ENCODE assay signal across 8 cellular contexts in genomic region chr10:103395754-103396066, GRCh38. TPM values are rescaled to one million over a fixed set of nuclear protein-coding genes. Genes with fewer than 3 reads are reported as not detected.
DNase-seq lines count a peak whose midpoint lies in the region; ATAC-seq and TF ChIP-seq lines count a peak whose summit lies in the region.

No MANE protein-coding gene starts in this region.

- H3K4me3 Mint-ChIP-seq in activated CD8-positive, alpha-beta T cell treated with anti-CD3 and anti-CD28 coated beads for 36 hours = peak overlapping the region; percentile 88

- peak overlapping the region; percentile 95 for H3K4me2 ChIP-seq in GM23248 (ENCODE audit: unreplicated experiment)
- peak overlapping the region; percentile 99 for H3K4me2 ChIP-seq in skeletal muscle satellite cell (ENCODE audit: low read length)

- H3K9ac ChIP-seq in GM23248 (peak overlapping the region; percentile 97), skeletal muscle satellite cell (ENCODE audit: low read depth, low read length) (peak overlapping the region; percentile 98)

- DNase-seq in ACHN (peak; percentile 24), GM23248 (peak; percentile 67), hepatic stellate cell (ENCODE audit: low spot score) (peak; percentile 33), iPS-NIHi7 (ENCODE audit: extremely low spot score) (no peak)
- DNase-seq in activated CD8-positive, alpha-beta T cell treated with anti-CD3 and anti-CD28 coated beads for 36 hours = no peak

- POLR2A ChIA-PET in activated CD8-positive, alpha-beta T cell treated with anti-CD3 and anti-CD28 coated beads for 36 hours (lab: Charles Lee) = interaction anchor here (0.7 to 2.2 kb wide), 14 partner anchors 12 to 192 kb away, joined by 3 to 8 read pairs (median 4); partner anchors contain the start of genes PCGF6 and TAF5

- H3K27me3 Mint-ChIP-seq in activated CD8-positive, alpha-beta T cell treated with anti-CD3 and anti-CD28 coated beads for 36 hours = no peaks in the 10 kb centered on the region

- H3K4me1 ChIP-seq in GM23248 (ENCODE audit: insufficient read depth) = peaks cover 33% of the 10 kb centered on the region
- peaks cover 21% of the 10 kb centered on the region for H3K4me1 ChIP-seq in skeletal muscle satellite cell (ENCODE audit: control insufficient read depth, insufficient read depth, low read length)

- H3K27me3 ChIP-seq in GM23248 (replicated peaks; ENCODE audit: insufficient read depth) (no peaks in the 10 kb centered on the region), skeletal muscle satellite cell (ENCODE audit: control insufficient read depth, insufficient read depth, low read length) (no peaks in the 10 kb centered on the region)

- no peak for TF ChIP-seq CTCF in activated CD8-positive, alpha-beta T cell treated with anti-CD3 and anti-CD28 coated beads for 36 hours (IDR thresholded peaks at IDR 0.05)

- ATAC-seq in activated CD8-positive, alpha-beta T cell treated with anti-CD3 and anti-CD28 coated beads for 36 hours = no peak
- ATAC-seq in GM19035 (IDR thresholded peaks at IDR 0.05; ENCODE audit: unreplicated experiment) = no peak
- ATAC-seq in HG02798 (IDR thresholded peaks at IDR 0.05; ENCODE audit: poor library complexity, unreplicated experiment) = no peak

- intact Hi-C loops in activated CD8-positive, alpha-beta T cell treated with anti-CD3 and anti-CD28 coated beads for 36 hours (cut with micrococcal nuclease) = no loop called here

- peaks cover 57% of the 10 kb centered on the region for H3K4me1 Mint-ChIP-seq in activated CD8-positive, alpha-beta T cell treated with anti-CD3 and anti-CD28 coated beads for 36 hours (ENCODE audit: low read depth)

- H3K27ac ChIP-seq in GM23248 = peak overlapping the region; percentile 80

- H3K9me3 ChIP-seq in GM23248 (ENCODE audit: low read depth) = no peaks in the 10 kb centered on the region
- no peaks in the 10 kb centered on the region for H3K9me3 ChIP-seq in skeletal muscle satellite cell (replicated peaks; ENCODE audit: low read length)

- in situ Hi-C loops in ACHN (cut with HindIII; ENCODE audit: low pct_ligation_motif_present, low pct_unique_long_range_greater_than_20kb, low sequenced_read_pairs) (no loop called here), GM23248 (cut with MboI) (no loop called here)

- 4 to 5% methylated on average over 11 of the region's 11 CpGs for WGBS in GM23248 (ENCODE audit: low coverage in 1 of 2, low lambda C conversion rate in 2 of 2, missing lambda C conversion rate in 2 of 2), 2 experiments

- no peaks in the 10 kb centered on the region for H3K9me3 Mint-ChIP-seq in activated CD8-positive, alpha-beta T cell treated with anti-CD3 and anti-CD28 coated beads for 36 hours

- H3F3A ChIP-seq in GM23248 (ENCODE audit: insufficient read depth) = 0 out of 2 replicates have a peak, but pooled peaks cover 4% of the 10 kb centered on the region

- peaks cover 98% of the 10 kb centered on the region for H3K79me2 ChIP-seq in GM23248 (ENCODE audit: insufficient read depth)

- CTCF ChIA-PET in activated CD8-positive, alpha-beta T cell treated with anti-CD3 and anti-CD28 coated beads for 36 hours (lab: Charles Lee) = interaction anchor here (0.9 to 1.5 kb wide), 4 partner anchors 15 to 83 kb away, joined by 3 to 4 read pairs (median 3); partner anchors contain the start of gene CALHM3

- H3K27ac Mint-ChIP-seq in activated CD8-positive, alpha-beta T cell treated with anti-CD3 and anti-CD28 coated beads for 36 hours = peak overlapping the region; percentile 97

- H3K36me3 Mint-ChIP-seq in activated CD8-positive, alpha-beta T cell treated with anti-CD3 and anti-CD28 coated beads for 36 hours (ENCODE audit: low read depth) = peaks cover 66% of the 10 kb centered on the region

- H3K9me2 ChIP-seq in GM23248 (ENCODE audit: insufficient read depth) = no peaks in the 10 kb centered on the region

- no peaks in the 10 kb centered on the region; the same call in 1 of the 2 replicates for H4K20me1 ChIP-seq in GM23248 (ENCODE audit: insufficient read depth)

- H3K4me3 ChIP-seq in GM23248 (peak overlapping the region; percentile 96), skeletal muscle satellite cell (ENCODE audit: low read length) (peak overlapping the region; percentile 98)

- H2AFZ ChIP-seq in GM23248 = peak overlapping the region; percentile 84

- H3K36me3 ChIP-seq in GM23248 (ENCODE audit: low read depth) = peaks cover 24% of the 10 kb centered on the region
- peaks cover 50% of the 10 kb centered on the region for H3K36me3 ChIP-seq in skeletal muscle satellite cell (ENCODE audit: insufficient read depth, low read length)

RNA-seq across cellular contexts. Expression of gene ATP5MK, which starts 0.6 kb away (rescaled TPM):
- total RNA-seq in GM23248 (2014; rRNA removed; shearing (Covaris generic)) = 197 and 259 TPM in 2 replicates
- 566 and 592 TPM in 2 replicates for polyA plus RNA-seq in GM23248 (2016; fragmentation: Nextera tagmentation; extraction: Ambion mirVana)
- total RNA-seq in activated CD8-positive, alpha-beta T cell treated with anti-CD3 and anti-CD28 coated beads for 36 hours = 100 to 1,000 TPM; 404 to 425 TPM
- total RNA-seq in skeletal muscle satellite cell (2012; rRNA removed) = 361 and 366 TPM in 2 replicates

RNA-seq across cellular contexts. Expression of gene PDCD11, which starts 0.7 kb away (rescaled TPM):
- 25.2 and 26.6 TPM in 2 replicates for total RNA-seq in GM23248 (2014; rRNA removed; shearing (Covaris generic))
- 16.0 and 17.5 TPM in 2 replicates for polyA plus RNA-seq in GM23248 (2016; fragmentation: Nextera tagmentation; extraction: Ambion mirVana)
- total RNA-seq in activated CD8-positive, alpha-beta T cell treated with anti-CD3 and anti-CD28 coated beads for 36 hours = 10 to 100 TPM; 63.7 to 68.8 TPM
- total RNA-seq in skeletal muscle satellite cell (2012; rRNA removed) = 55.3 and 65.4 TPM in 2 replicates

RNA-seq across cellular contexts. Expression of gene TAF5, which starts 27.9 kb away (rescaled TPM):
- total RNA-seq in GM23248 (2014; rRNA removed; shearing (Covaris generic)) = 4.0 and 4.7 TPM in 2 replicates
- 1.7 TPM in 2 replicates for polyA plus RNA-seq in GM23248 (2016; fragmentation: Nextera tagmentation; extraction: Ambion mirVana)
- total RNA-seq in activated CD8-positive, alpha-beta T cell treated with anti-CD3 and anti-CD28 coated beads for 36 hours = 10 to 100 TPM; 11.1 to 13.0 TPM
- total RNA-seq in skeletal muscle satellite cell (2012; rRNA removed) = 4.4 and 4.6 TPM in 2 replicates

RNA-seq across cellular contexts. Expression of gene PCGF6, which starts 44.8 kb away (rescaled TPM):
- 9.7 and 23.3 TPM in 2 replicates for total RNA-seq in GM23248 (2014; rRNA removed; shearing (Covaris generic))
- polyA plus RNA-seq in GM23248 (2016; fragmentation: Nextera tagmentation; extraction: Ambion mirVana) = 12.6 and 14.4 TPM in 2 replicates
- 10 to 100 TPM; 13.3 to 14.5 TPM for total RNA-seq in activated CD8-positive, alpha-beta T cell treated with anti-CD3 and anti-CD28 coated beads for 36 hours
- total RNA-seq in skeletal muscle satellite cell (2012; rRNA removed) = 12.2 and 12.4 TPM in 2 replicates

RNA-seq across cellular contexts. Expression of gene CALHM2, which starts 56.5 kb away (rescaled TPM):
- 62.6 and 74.3 TPM in 2 replicates for total RNA-seq in GM23248 (2014; rRNA removed; shearing (Covaris generic))
- polyA plus RNA-seq in GM23248 (2016; fragmentation: Nextera tagmentation; extraction: Ambion mirVana) = 78.6 and 80.0 TPM in 2 replicates
- 1 to 10 TPM; 7.6 to 9.5 TPM for total RNA-seq in activated CD8-positive, alpha-beta T cell treated with anti-CD3 and anti-CD28 coated beads for 36 hours
- total RNA-seq in skeletal muscle satellite cell (2012; rRNA removed) = 20.8 and 30.1 TPM in 2 replicates

Comparison
In these comparisons a context has a peak if more than half of its experiments do, and no peak if none do; other contexts are left out.
1. DNase-seq: peak in ACHN (single experiment), GM23248 (single experiment) and hepatic stellate cell (single experiment); none in activated CD8-positive, alpha-beta T cell treated with anti-CD3 and anti-CD28 coated beads for 36 hours (single experiment) and iPS-NIHi7 (single experiment).